8 cellular contexts compared by ENCODE assay signal in the genomic region with DNA sequence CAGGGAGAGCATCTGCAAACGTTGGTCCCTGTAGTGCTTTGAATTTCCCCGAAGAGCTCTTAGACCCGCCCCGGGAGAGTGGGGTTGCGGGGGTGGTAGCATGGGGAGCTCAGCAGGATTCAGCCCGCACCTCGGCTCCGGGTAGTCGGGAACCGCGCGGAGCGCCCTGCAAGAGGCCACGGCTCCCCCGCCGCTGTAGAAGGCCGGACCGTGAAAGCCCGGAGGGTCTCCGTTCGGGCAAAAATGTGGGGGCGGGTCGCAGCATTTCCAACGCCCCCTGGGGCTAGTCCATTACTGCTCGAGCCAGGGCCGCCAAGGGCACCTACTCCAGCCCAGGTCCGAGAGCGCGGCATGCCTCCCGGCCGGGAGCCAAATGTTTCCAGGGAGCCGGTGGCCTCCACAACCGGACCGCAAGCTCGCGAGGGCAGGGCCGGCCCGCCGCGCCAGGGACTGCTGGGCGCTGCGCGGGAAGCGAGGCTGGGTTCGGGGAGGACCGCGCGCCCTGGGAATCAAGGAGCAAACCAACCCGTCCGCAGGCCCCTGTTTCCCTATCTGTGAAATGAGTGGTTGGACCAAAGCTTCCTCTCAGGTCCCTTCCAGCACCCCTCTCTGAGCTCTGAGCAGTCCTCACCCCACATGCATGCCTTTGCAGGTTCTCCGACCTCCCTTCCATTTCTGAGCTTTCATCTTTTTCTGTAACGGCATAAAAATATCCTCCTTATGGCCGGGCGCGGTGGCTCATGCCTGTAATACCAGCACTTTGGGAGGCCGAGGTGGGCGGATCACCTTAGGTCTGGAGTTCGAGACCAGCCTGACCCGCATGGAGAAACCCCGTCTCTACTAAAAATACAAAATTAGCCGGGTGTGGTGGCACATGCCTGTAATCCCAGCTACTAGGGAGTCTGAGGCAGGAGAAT. TPM values are rescaled to one million over a fixed set of nuclear protein-coding genes. Genes with fewer than 3 reads are reported as not detected.
A peak's percentile ranks its signal among the peaks of the same experiment; 100 is the strongest.
DNase-seq lines count a peak whose midpoint lies in the region; ATAC-seq and TF ChIP-seq lines count a peak whose summit lies in the region.

No MANE protein-coding gene starts in this region.

- H3K36me3 ChIP-seq in BE2C (no peaks in the 10 kb centered on the region), SK-N-SH (replicated peaks in 1 of 2; ENCODE audit: control insufficient read depth in 1 of 2, insufficient read depth in 2 of 2, low read length in 1 of 2) (no peaks in the 10 kb centered on the region)

- H3K4me2 ChIP-seq in SK-N-SH = peak overlapping the region; percentile 94

- DNase-seq in BE2C (peak; percentile 43), SK-N-SH (peak; percentile 84), choroid plexus epithelial cell (ENCODE audit: low read depth) (peak; percentile 39), amniotic stem cell (lab: John Stamatoyannopoulos, UW) (no peak)
- peak; percentile 30 to 32 for DNase-seq in stimulated activated CD4-positive, alpha-beta T cell treated with anti-CD3 and anti-CD28 coated beads, Interleukin-2, amount 100 ng/mL, for 48 hours

- TF ChIP-seq CTCF in BE2C (IDR thresholded peaks at IDR 0.05; ENCODE audit: low read depth, low read length) = no peak
- no peak for TF ChIP-seq CTCF in SK-N-SH (IDR thresholded peaks at IDR 0.05)
- TF ChIP-seq CTCF in choroid plexus epithelial cell (conservative IDR thresholded peaks at IDR 0.05; ENCODE audit: low read depth, low read length) = no peak

- H3K4me3 ChIP-seq in BE2C (ENCODE audit: low read depth, low read length) (peak overlapping the region; percentile 84), SK-N-SH (ENCODE audit: low read depth in 2 of 2, low read length in 1 of 2) (peak overlapping the region; percentile 78 to 89), choroid plexus epithelial cell (ENCODE audit: low read depth, low read length) (peak overlapping the region; percentile 95)

- 29% methylated on average over 34 of the region's 61 CpGs for WGBS in SK-N-SH (ENCODE audit: low lambda C conversion rate)

- peaks cover 7% of the 10 kb centered on the region; the same call in 1 of the 2 replicates for H3K79me2 ChIP-seq in SK-N-SH (ENCODE audit: insufficient read depth)

- TF ChIP-seq RAD21 in SK-N-SH (IDR thresholded peaks at IDR 0.05; ENCODE audit: low read length) = no peak

- no peaks in the 10 kb centered on the region for H4K20me1 ChIP-seq in SK-N-SH (ENCODE audit: insufficient read depth)

- POLR2A ChIA-PET in SK-N-SH (lab: Yijun Ruan, JAX) = interaction anchor here (0.8 to 2.7 kb wide), 3 partner anchors 21 to 105 kb away, joined by 4 to 7 read pairs (median 4); partner anchors contain the start of gene SRP9

- peak overlapping the region; percentile 96 for H2AFZ ChIP-seq in SK-N-SH (ENCODE audit: low read depth)

- H3K27me3 ChIP-seq in BE2C (no peaks in the 10 kb centered on the region), SK-N-SH (ENCODE audit: insufficient read depth) (no peaks in the 10 kb centered on the region), layer of hippocampus (ENCODE audit: control insufficient read depth, insufficient read depth, low read length) (no peaks in the 10 kb centered on the region)

- H3K9me2 ChIP-seq in SK-N-SH = no peaks in the 10 kb centered on the region

- H3K27ac ChIP-seq in SK-N-SH (ENCODE audit: low read depth in 2 of 2, low read length in 1 of 2) = peak overlapping the region; percentile 46 to 56
- H3K27ac ChIP-seq in layer of hippocampus (ENCODE audit: low read depth, low read length) = peak overlapping the region; percentile 98

- H3K9ac ChIP-seq in SK-N-SH = peak overlapping the region; percentile 85

- peak; percentile 34 for ATAC-seq in GM19372 (IDR thresholded peaks at IDR 0.05; ENCODE audit: low read depth, unreplicated experiment)
- peak; percentile 38 for ATAC-seq in HG03432 (IDR thresholded peaks at IDR 0.05; ENCODE audit: unreplicated experiment)

- no peaks in the 10 kb centered on the region for H3K4me1 ChIP-seq in BE2C
- H3K4me1 ChIP-seq in SK-N-SH (ENCODE audit: control insufficient read depth in 1 of 2, insufficient read depth in 2 of 2, low read depth in 1 of 2, low read length in 1 of 2) = peaks cover 0 to 25% of the 10 kb centered on the region in 2 experiments; a peak in 1 of 4 replicates

- H3F3A ChIP-seq in SK-N-SH (replicated peaks; ENCODE audit: insufficient read depth) = peaks cover 4% of the 10 kb centered on the region

- H3K9me3 ChIP-seq in BE2C (no peaks in the 10 kb centered on the region), SK-N-SH (no peaks in the 10 kb centered on the region)

- CTCF ChIA-PET in SK-N-SH (lab: Yijun Ruan, JAX) = interaction anchor here (0.8 to 3.9 kb wide), 8 partner anchors 11 to 408 kb away, joined by 3 to 21 read pairs (median 5); partner anchors contain the start of gene SRP9

- TF ChIP-seq EP300 in SK-N-SH (IDR thresholded peaks at IDR 0.05; ENCODE audit: borderline replicate concordance in 1 of 2, low read depth in 1 of 2, low read length in 1 of 2) = no peak

TF ChIP-seq in SK-N-SH, 30 proteins besides CTCF, POLR2A, EP300 and RAD21:
- TF ChIP-seq NFIC (IDR thresholded peaks at IDR 0.05; ENCODE audit: borderline replicate concordance) (peak; percentile 27; the same call in 1 of the 2 replicates), TCF12 (IDR thresholded peaks at IDR 0.05) (no peak), SIN3A (IDR thresholded peaks at IDR 0.05; ENCODE audit: borderline replicate concordance, low read depth, low read length) (peak; percentile 43; the same call in 1 of the 2 replicates)
TF ChIP-seq in SK-N-SH: peak in this region for 2.

RNA-seq across cellular contexts. Expression of gene TMEM63A, which starts 0.8 kb away (rescaled TPM):
- 0.59 TPM for polyA plus RNA-seq in BE2C (2012; ENCODE audit: insufficient read depth, insufficient read length, low read depth)
- polyA plus RNA-seq in SK-N-SH (2012; rRNA removed) = 13.5 and 18.5 TPM in 2 replicates
- 3.2 and 5.1 TPM in 2 replicates for polyA plus RNA-seq in SK-N-SH (2012; cell fraction: cytosol; rRNA removed)
- 83.1 and 85.6 TPM in 2 replicates for polyA plus RNA-seq in SK-N-SH (2012; cell fraction: nucleus; rRNA removed)

RNA-seq across cellular contexts. Expression of gene LEFTY1, which starts 6.0 kb away (rescaled TPM):
- not detected for polyA plus RNA-seq in BE2C (2012; ENCODE audit: insufficient read depth, insufficient read length, low read depth)
- 0.05 and 0.07 TPM in 2 replicates for polyA plus RNA-seq in SK-N-SH (2012; rRNA removed)
- 0.04 and 0.05 TPM in 2 replicates for polyA plus RNA-seq in SK-N-SH (2012; cell fraction: cytosol; rRNA removed)
- polyA plus RNA-seq in SK-N-SH (2012; cell fraction: nucleus; rRNA removed) = 0.33 and 0.50 TPM in 2 replicates

RNA-seq across cellular contexts. Expression of gene PYCR2, which starts 41.1 kb away (rescaled TPM):
- polyA plus RNA-seq in BE2C (2012; ENCODE audit: insufficient read depth, insufficient read length, low read depth) = 223 TPM
- 95.3 and 124 TPM in 2 replicates for polyA plus RNA-seq in SK-N-SH (2012; rRNA removed)
- 49.6 and 70.6 TPM in 2 replicates for polyA plus RNA-seq in SK-N-SH (2012; cell fraction: cytosol; rRNA removed)
- polyA plus RNA-seq in SK-N-SH (2012; cell fraction: nucleus; rRNA removed) = 175 and 177 TPM in 2 replicates

RNA-seq across cellular contexts. Expression of gene LEFTY2, which starts 58.1 kb away (rescaled TPM):
- polyA plus RNA-seq in BE2C (2012; ENCODE audit: insufficient read depth, insufficient read length, low read depth) = not detected
- not detected in 2 replicates for polyA plus RNA-seq in SK-N-SH (2012; rRNA removed)
- 0.01 TPM in 1 of 2 replicates, not detected in the other for polyA plus RNA-seq in SK-N-SH (2012; cell fraction: cytosol; rRNA removed)
- not detected in 2 replicates for polyA plus RNA-seq in SK-N-SH (2012; cell fraction: nucleus; rRNA removed)
